ENCODE assay signal across 1 cellular context in the genomic region with DNA sequence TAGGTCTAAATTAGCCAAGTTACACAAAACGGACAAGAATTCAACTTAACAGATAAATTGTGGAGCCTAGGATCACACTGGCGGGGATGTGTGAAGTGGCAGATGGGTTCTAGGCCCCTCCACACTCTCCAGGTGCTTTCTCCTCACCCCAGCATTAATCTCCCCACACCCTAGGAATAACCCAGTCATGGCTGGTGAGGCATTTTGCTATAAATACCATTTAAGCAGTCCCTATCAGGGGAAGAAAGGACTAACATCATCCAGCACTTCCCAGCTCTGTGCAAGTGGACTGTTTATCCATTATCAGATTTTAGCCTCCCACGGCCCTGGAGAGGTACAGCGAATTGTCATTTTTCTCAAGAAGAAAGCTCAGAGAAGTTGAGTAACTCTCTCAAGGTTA.
TF ChIP-seq lines count a peak whose summit lies in the region.

No MANE protein-coding gene starts in this region.

TF ChIP-seq in GM23338, 12 proteins besides CTCF, POLR2A, EP300 and RAD21 (continued from another document):
- TF ChIP-seq, protein P1, sequence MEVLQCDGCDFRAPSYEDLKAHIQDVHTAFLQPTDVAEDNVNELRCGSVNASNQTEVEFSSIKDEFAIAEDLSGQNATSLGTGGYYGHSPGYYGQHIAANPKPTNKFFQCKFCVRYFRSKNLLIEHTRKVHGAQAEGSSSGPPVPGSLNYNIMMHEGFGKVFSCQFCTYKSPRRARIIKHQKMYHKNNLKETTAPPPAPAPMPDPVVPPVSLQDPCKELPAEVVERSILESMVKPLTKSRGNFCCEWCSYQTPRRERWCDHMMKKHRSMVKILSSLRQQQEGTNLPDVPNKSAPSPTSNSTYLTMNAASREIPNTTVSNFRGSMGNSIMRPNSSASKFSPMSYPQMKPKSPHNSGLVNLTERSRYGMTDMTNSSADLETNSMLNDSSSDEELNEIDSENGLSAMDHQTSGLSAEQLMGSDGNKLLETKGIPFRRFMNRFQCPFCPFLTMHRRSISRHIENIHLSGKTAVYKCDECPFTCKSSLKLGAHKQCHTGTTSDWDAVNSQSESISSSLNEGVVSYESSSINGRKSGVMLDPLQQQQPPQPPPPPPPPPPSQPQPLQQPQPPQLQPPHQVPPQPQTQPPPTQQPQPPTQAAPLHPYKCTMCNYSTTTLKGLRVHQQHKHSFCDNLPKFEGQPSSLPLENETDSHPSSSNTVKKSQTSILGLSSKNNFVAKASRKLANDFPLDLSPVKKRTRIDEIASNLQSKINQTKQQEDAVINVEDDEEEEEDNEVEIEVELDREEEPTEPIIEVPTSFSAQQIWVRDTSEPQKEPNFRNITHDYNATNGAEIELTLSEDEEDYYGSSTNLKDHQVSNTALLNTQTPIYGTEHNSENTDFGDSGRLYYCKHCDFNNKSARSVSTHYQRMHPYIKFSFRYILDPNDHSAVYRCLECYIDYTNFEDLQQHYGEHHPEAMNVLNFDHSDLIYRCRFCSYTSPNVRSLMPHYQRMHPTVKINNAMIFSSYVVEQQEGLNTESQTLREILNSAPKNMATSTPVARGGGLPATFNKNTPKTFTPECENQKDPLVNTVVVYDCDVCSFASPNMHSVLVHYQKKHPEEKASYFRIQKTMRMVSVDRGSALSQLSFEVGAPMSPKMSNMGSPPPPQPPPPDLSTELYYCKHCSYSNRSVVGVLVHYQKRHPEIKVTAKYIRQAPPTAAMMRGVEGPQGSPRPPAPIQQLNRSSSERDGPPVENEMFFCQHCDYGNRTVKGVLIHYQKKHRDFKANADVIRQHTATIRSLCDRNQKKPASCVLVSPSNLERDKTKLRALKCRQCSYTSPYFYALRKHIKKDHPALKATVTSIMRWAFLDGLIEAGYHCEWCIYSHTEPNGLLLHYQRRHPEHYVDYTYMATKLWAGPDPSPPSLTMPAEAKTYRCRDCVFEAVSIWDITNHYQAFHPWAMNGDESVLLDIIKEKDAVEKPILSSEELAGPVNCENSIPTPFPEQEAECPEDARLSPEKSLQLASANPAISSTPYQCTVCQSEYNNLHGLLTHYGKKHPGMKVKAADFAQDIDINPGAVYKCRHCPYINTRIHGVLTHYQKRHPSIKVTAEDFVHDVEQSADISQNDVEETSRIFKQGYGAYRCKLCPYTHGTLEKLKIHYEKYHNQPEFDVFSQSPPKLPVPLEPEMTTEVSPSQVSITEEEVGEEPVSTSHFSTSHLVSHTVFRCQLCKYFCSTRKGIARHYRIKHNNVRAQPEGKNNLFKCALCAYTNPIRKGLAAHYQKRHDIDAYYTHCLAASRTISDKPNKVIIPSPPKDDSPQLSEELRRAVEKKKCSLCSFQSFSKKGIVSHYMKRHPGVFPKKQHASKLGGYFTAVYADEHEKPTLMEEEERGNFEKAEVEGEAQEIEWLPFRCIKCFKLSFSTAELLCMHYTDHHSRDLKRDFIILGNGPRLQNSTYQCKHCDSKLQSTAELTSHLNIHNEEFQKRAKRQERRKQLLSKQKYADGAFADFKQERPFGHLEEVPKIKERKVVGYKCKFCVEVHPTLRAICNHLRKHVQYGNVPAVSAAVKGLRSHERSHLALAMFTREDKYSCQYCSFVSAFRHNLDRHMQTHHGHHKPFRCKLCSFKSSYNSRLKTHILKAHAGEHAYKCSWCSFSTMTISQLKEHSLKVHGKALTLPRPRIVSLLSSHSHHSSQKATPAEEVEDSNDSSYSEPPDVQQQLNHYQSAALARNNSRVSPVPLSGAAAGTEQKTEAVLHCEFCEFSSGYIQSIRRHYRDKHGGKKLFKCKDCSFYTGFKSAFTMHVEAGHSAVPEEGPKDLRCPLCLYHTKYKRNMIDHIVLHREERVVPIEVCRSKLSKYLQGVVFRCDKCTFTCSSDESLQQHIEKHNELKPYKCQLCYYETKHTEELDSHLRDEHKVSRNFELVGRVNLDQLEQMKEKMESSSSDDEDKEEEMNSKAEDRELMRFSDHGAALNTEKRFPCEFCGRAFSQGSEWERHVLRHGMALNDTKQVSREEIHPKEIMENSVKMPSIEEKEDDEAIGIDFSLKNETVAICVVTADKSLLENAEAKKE (CRISPR knock-in tag; IDR thresholded peaks at IDR 0.05), result no peak
TF ChIP-seq in GM23338: peak in this region for 0.
